9 cellular contexts compared by ENCODE assay signal in genomic region chr7:55526770-55527169, GRCh38. TPM values are rescaled to one million over a fixed set of nuclear protein-coding genes. Genes with fewer than 3 reads are reported as not detected.
A peak's percentile ranks its signal among the peaks of the same experiment; 100 is the strongest.
DNase-seq lines count a peak whose midpoint lies in the region; ATAC-seq, FAIRE-seq and TF ChIP-seq lines count a peak whose summit lies in the region.
"Had no signal": no experiment of that assay in that cellular context is flagged by ENCODE, and none has a peak within 500 bp of the region (broad histone marks: within the 10 kb centered on the region; RNA-seq: fewer than 3 reads in every experiment).

No MANE protein-coding gene starts in this region.

- peaks cover 10% of the 10 kb centered on the region for H3K36me3 Mint-ChIP-seq in CD4-positive, alpha-beta T cell (ENCODE audit: low read depth)

- no peaks in the 10 kb centered on the region for H3K27me3 ChIP-seq in CD4-positive, alpha-beta T cell (ENCODE audit: control insufficient read depth, insufficient read depth, low read length)

- H3K9me3 Mint-ChIP-seq in CD4-positive, alpha-beta T cell, result no peaks in the 10 kb centered on the region

- H3K9me3 ChIP-seq in CD4-positive, alpha-beta T cell (ENCODE audit: control insufficient read depth, low read length), result no peaks in the 10 kb centered on the region

- H3K27me3 Mint-ChIP-seq in CD4-positive, alpha-beta T cell, result no peaks in the 10 kb centered on the region

- TF ChIP-seq CTCF in CD4-positive, alpha-beta T cell (IDR thresholded peaks at IDR 0.05), result no peak

- DNase-seq in GM18507 (ENCODE audit: extremely low spot score, insufficient read length, low read depth) (no peak), NCI-H345 (lab: John Stamatoyannopoulos, UW) (peak; percentile 86), inferior parietal cortex (ENCODE audit: extremely low spot score) (peak; percentile 62), ecto neural progenitor cell (ENCODE audit: low spot score) (no peak), NCI-H128 (lab: John Stamatoyannopoulos, UW; ENCODE audit: unreplicated experiment) (no peak)
- no peak for DNase-seq in CD4-positive, alpha-beta T cell

- H3K27ac ChIP-seq in CD4-positive, alpha-beta T cell (ENCODE audit: low read depth, low read length), result no peak overlapping the region

- no peak overlapping the region for H3K4me3 Mint-ChIP-seq in CD4-positive, alpha-beta T cell

- H3K4me1 Mint-ChIP-seq in CD4-positive, alpha-beta T cell (ENCODE audit: low read depth), result peaks cover 77% of the 10 kb centered on the region

- CTCF ChIA-PET in CD4-positive, alpha-beta T cell (lab: Charles Lee), result no interaction called here

- POLR2A ChIA-PET in CD4-positive, alpha-beta T cell (lab: Charles Lee), result no interaction called here

- intact Hi-C loops in CD4-positive, alpha-beta T cell (cut with DNase I, micrococcal nuclease), result no loop called here

- no peak overlapping the region for H3K27ac Mint-ChIP-seq in CD4-positive, alpha-beta T cell

- peak; percentile 58 for FAIRE-seq in GM18507 (lab: Jason Lieb, UNC)
- FAIRE-seq: islet of Langerhans had no signal

- ATAC-seq in HG02798 (IDR thresholded peaks at IDR 0.05; ENCODE audit: poor library complexity, unreplicated experiment) (peak; percentile 68), HG03097 (IDR thresholded peaks at IDR 0.05; ENCODE audit: low FRiP score, unreplicated experiment) (no peak)
- no peak for ATAC-seq in CD4-positive, alpha-beta T cell (ENCODE audit: poor library complexity)

RNA-seq across cellular contexts. Expression of gene VOPP1, which starts 45.5 kb away (rescaled TPM):
- 10 to 100 TPM; 49.6 to 53.1 TPM for total RNA-seq in CD4-positive, alpha-beta T cell

Comparison
In these comparisons a context has a peak if more than half of its experiments do, and no peak if none do; other contexts are left out.
1. DNase-seq: peak in NCI-H345 (single experiment) and inferior parietal cortex (single experiment); none in GM18507 (single experiment), CD4-positive, alpha-beta T cell (0 of 10), ecto neural progenitor cell (single experiment) and NCI-H128 (single experiment).